Comparison of ENCODE assay signal across 8 cellular contexts in genomic region chr3:12947504-12948369, GRCh38.
DNase-seq lines count a peak whose midpoint lies in the region; ATAC-seq and TF ChIP-seq lines count a peak whose summit lies in the region.

No MANE protein-coding gene starts in this region.

- ATAC-seq in natural killer cell, result no peak
- ATAC-seq in GM19467 (IDR thresholded peaks at IDR 0.05; ENCODE audit: unreplicated experiment), result no peak
- ATAC-seq in HG02588 (IDR thresholded peaks at IDR 0.05; ENCODE audit: unreplicated experiment), result no peak

- H3K9me3 Mint-ChIP-seq in natural killer cell, result no peaks in the 10 kb centered on the region
- no peaks in the 10 kb centered on the region for H3K9me3 Mint-ChIP-seq in activated T-helper 2 cell treated with anti-CD3 and anti-CD28 coated beads, Interferon-gamma antibody, Interleukin-2, Interleukin-4, amounts not matched to agents 10 μg/mL and 5 μg/mL and 100 μg/mL, durations not matched to agents 14 hours and 24 hours and 36 hours

- no peaks in the 10 kb centered on the region for H3K36me3 Mint-ChIP-seq in natural killer cell
- H3K36me3 Mint-ChIP-seq in activated T-helper 2 cell treated with anti-CD3 and anti-CD28 coated beads, Interferon-gamma antibody, Interleukin-2, Interleukin-4, amounts not matched to agents 10 μg/mL and 5 μg/mL and 100 μg/mL, durations not matched to agents 14 hours and 24 hours and 36 hours (ENCODE audit: low read depth), result no peaks in the 10 kb centered on the region

- TF ChIP-seq CTCF in colonic mucosa (IDR thresholded peaks at IDR 0.05) (no peak), natural killer cell (IDR thresholded peaks at IDR 0.05) (no peak)

- no peaks in the 10 kb centered on the region for H3K9me3 ChIP-seq in colonic mucosa

- H3K4me3 ChIP-seq in colonic mucosa, result no peak overlapping the region

- intact Hi-C loops in colonic mucosa (cut with DNase I) (no loop called here), natural killer cell (cut with micrococcal nuclease) (loop anchor here (10.0 kb wide), 1 partner anchor 47 kb away; no protein-coding TSS in a partner anchor)
- intact Hi-C loops in activated T-helper 2 cell treated with anti-CD3 and anti-CD28 coated beads, Interferon-gamma antibody, Interleukin-2, Interleukin-4, amounts not matched to agents 10 μg/mL and 5 μg/mL and 100 μg/mL, durations not matched to agents 14 hours and 24 hours and 36 hours (cut with micrococcal nuclease), result no loop called here

- H3K27ac ChIP-seq in colonic mucosa, result no peak overlapping the region

- peak overlapping the region; percentile 48 to 81 for H3K27ac Mint-ChIP-seq in natural killer cell
- no peak overlapping the region for H3K27ac Mint-ChIP-seq in activated T-helper 2 cell treated with anti-CD3 and anti-CD28 coated beads, Interferon-gamma antibody, Interleukin-2, Interleukin-4, amounts not matched to agents 10 μg/mL and 5 μg/mL and 100 μg/mL, durations not matched to agents 14 hours and 24 hours and 36 hours

- H3K4me1 ChIP-seq in colonic mucosa, result no peaks in the 10 kb centered on the region

- no peaks in the 10 kb centered on the region for H3K27me3 Mint-ChIP-seq in natural killer cell (ENCODE audit: low read depth in 2 of 2)
- H3K27me3 Mint-ChIP-seq in activated T-helper 2 cell treated with anti-CD3 and anti-CD28 coated beads, Interferon-gamma antibody, Interleukin-2, Interleukin-4, amounts not matched to agents 10 μg/mL and 5 μg/mL and 100 μg/mL, durations not matched to agents 14 hours and 24 hours and 36 hours (ENCODE audit: low read depth), result no peaks in the 10 kb centered on the region

- no peaks in the 10 kb centered on the region for H3K36me3 ChIP-seq in colonic mucosa

- H3K9ac ChIP-seq in colonic mucosa (ENCODE audit: low read depth in 2 of 2, low read length in 2 of 2), result no peak overlapping the region

- peaks cover 55 to 72% of the 10 kb centered on the region in 2 donors for H3K4me1 Mint-ChIP-seq in natural killer cell
- H3K4me1 Mint-ChIP-seq in activated T-helper 2 cell treated with anti-CD3 and anti-CD28 coated beads, Interferon-gamma antibody, Interleukin-2, Interleukin-4, amounts not matched to agents 10 μg/mL and 5 μg/mL and 100 μg/mL, durations not matched to agents 14 hours and 24 hours and 36 hours (ENCODE audit: low read depth), result peaks cover 28% of the 10 kb centered on the region

- DNase-seq in COLO829 (ENCODE audit: low spot score) (peak; percentile 5), M059J (ENCODE audit: low read depth) (peak; percentile 75), colonic mucosa (peak; percentile 76), natural killer cell (no peak), NCI-H446 (lab: John Stamatoyannopoulos, UW) (no peak)
- no peak for DNase-seq in activated T-helper 2 cell treated with anti-CD3 and anti-CD28 coated beads, Interferon-gamma antibody, Interleukin-2, Interleukin-4, amounts not matched to agents 10 μg/mL and 5 μg/mL and 100 μg/mL, durations not matched to agents 14 hours and 24 hours and 36 hours (ENCODE audit: low spot score)

- peak overlapping the region; percentile 77 for H3K4me3 Mint-ChIP-seq in natural killer cell
- H3K4me3 Mint-ChIP-seq in activated T-helper 2 cell treated with anti-CD3 and anti-CD28 coated beads, Interferon-gamma antibody, Interleukin-2, Interleukin-4, amounts not matched to agents 10 μg/mL and 5 μg/mL and 100 μg/mL, durations not matched to agents 14 hours and 24 hours and 36 hours (ENCODE audit: low read depth), result no peak overlapping the region

- no peaks in the 10 kb centered on the region for H3K27me3 ChIP-seq in colonic mucosa

Comparison
In these comparisons a context has a peak if more than half of its experiments do, and no peak if none do; other contexts are left out.
1. DNase-seq: peak in COLO829 (single experiment), M059J (single experiment) and colonic mucosa (single experiment); none in natural killer cell (single experiment), NCI-H446 (0 of 2) and activated T-helper 2 cell treated with anti-CD3 and anti-CD28 coated beads, Interferon-gamma antibody, Interleukin-2, Interleukin-4, amounts not matched to agents 10 μg/mL and 5 μg/mL and 100 μg/mL, durations not matched to agents 14 hours and 24 hours and 36 hours (single experiment).